27 cellular contexts compared by ENCODE assay signal in the genomic region with DNA sequence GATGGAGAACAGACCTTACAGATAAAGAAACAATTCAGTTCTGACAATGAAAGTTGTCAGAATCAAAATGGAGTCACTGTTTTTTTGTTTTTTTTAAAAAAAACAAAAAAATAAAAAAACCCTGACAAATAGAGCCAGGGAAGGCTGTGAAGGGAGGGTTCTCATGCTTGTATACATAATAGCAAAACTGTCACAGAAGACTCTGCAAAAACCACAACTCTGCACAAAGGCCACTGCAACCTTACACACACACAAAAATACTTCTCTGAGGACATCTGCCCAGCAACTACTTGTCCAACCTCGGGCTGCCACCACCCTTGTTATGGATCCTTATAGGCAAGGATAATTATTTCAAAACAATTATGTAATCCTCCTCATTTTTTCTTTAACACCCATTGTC. TPM values are rescaled to one million over a fixed set of nuclear protein-coding genes. Genes with fewer than 3 reads are reported as not detected.
A peak's percentile ranks its signal among the peaks of the same experiment; 100 is the strongest.
DNase-seq lines count a peak whose midpoint lies in the region; ATAC-seq and TF ChIP-seq lines count a peak whose summit lies in the region.
"Had no signal": no experiment of that assay in that cellular context is flagged by ENCODE, and none has a peak within 500 bp of the region (broad histone marks: within the 10 kb centered on the region; RNA-seq: fewer than 3 reads in every experiment).

No MANE protein-coding gene starts in this region.

- DNase-seq in activated CD4-positive, alpha-beta T cell treated with anti-CD3 and anti-CD28 coated beads, Interleukin-2, amount 10 ng/mL, durations not matched to agents 24 days and 14 days: no peak
- no peak for DNase-seq in activated CD4-positive, alpha-beta T cell treated with anti-CD3 and anti-CD28 coated beads for 48 hours
- DNase-seq in fibroblast of mammary gland (ENCODE audit: low read depth) (peak; percentile 5), neural crest cell (ENCODE audit: low read depth, low spot score) (no peak)
- no peak for DNase-seq in activated CD8-positive, alpha-beta T cell treated with anti-CD3 and anti-CD28 coated beads for 36 hours
- DNase-seq: BE2C; CD8-positive, alpha-beta memory T cell; DMS 273 treated with DMSO at 0.1 percent for 48 hours; DMS79 treated with DMSO at 0.1 percent for 48 hours; GF-D8; GM23248; NCI-H1048; NCI-H1417; NCI-H1694; NCI-H2029 treated with DMSO at 0.1 percent for 48 hours; NCI-H446 treated with DMSO at 0.1 percent for 48 hours; NCI-H526; NCI-H82; NK-92 treated with Interleukin-12 subunit alpha and Interleukin-12 subunit beta, amount 100 ng/mL, for 24 hours; PC-9; SJCRH30 had no signal

- CTCF ChIA-PET in activated CD8-positive, alpha-beta T cell treated with anti-CD3 and anti-CD28 coated beads for 36 hours (lab: Charles Lee): no interaction called here

- no peaks in the 10 kb centered on the region for H3K9me3 Mint-ChIP-seq in activated CD4-positive, alpha-beta T cell treated with anti-CD3 and anti-CD28 coated beads, Interleukin-2, amount 10 ng/mL, durations not matched to agents 24 days and 14 days
- H3K9me3 Mint-ChIP-seq in activated T-helper 17 cell treated with anti-CD3 and anti-CD28 coated beads, Interleukin-2, amount 50 U/mL, for 72 hours: no peaks in the 10 kb centered on the region
- no peaks in the 10 kb centered on the region for H3K9me3 Mint-ChIP-seq in neural crest cell
- H3K9me3 Mint-ChIP-seq in activated CD8-positive, alpha-beta T cell treated with anti-CD3 and anti-CD28 coated beads for 36 hours: no peaks in the 10 kb centered on the region
- H3K9me3 Mint-ChIP-seq: CD14-positive monocyte; CD8-positive, alpha-beta memory T cell had no signal

- intact Hi-C loops in activated CD4-positive, alpha-beta T cell treated with anti-CD3 and anti-CD28 coated beads, Interleukin-2, amount 10 ng/mL, durations not matched to agents 24 days and 14 days (cut with micrococcal nuclease): no loop called here
- intact Hi-C loops in activated CD8-positive, alpha-beta T cell treated with anti-CD3 and anti-CD28 coated beads for 36 hours (cut with micrococcal nuclease): no loop called here

- POLR2A ChIA-PET in activated CD8-positive, alpha-beta T cell treated with anti-CD3 and anti-CD28 coated beads for 36 hours (lab: Charles Lee): no interaction called here

- TF ChIP-seq CTCF in fibroblast of mammary gland (conservative IDR thresholded peaks at IDR 0.05; ENCODE audit: control insufficient read depth, insufficient read depth, low read depth, low read length) (no peak), neural crest cell (conservative IDR thresholded peaks at IDR 0.05) (no peak)
- no peak for TF ChIP-seq CTCF in activated CD8-positive, alpha-beta T cell treated with anti-CD3 and anti-CD28 coated beads for 36 hours (IDR thresholded peaks at IDR 0.05)

- no peaks in the 10 kb centered on the region for H3K27me3 Mint-ChIP-seq in activated CD4-positive, alpha-beta T cell treated with anti-CD3 and anti-CD28 coated beads, Interleukin-2, amount 10 ng/mL, durations not matched to agents 24 days and 14 days
- no peaks in the 10 kb centered on the region for H3K27me3 Mint-ChIP-seq in activated T-helper 17 cell treated with anti-CD3 and anti-CD28 coated beads, Interleukin-2, amount 50 U/mL, for 72 hours
- H3K27me3 Mint-ChIP-seq in neural crest cell (ENCODE audit: low read depth): no peaks in the 10 kb centered on the region
- no peaks in the 10 kb centered on the region for H3K27me3 Mint-ChIP-seq in activated CD8-positive, alpha-beta T cell treated with anti-CD3 and anti-CD28 coated beads for 36 hours
- H3K27me3 Mint-ChIP-seq: CD8-positive, alpha-beta memory T cell had no signal

- H3K4me3 Mint-ChIP-seq in activated CD4-positive, alpha-beta T cell treated with anti-CD3 and anti-CD28 coated beads, Interleukin-2, amount 10 ng/mL, durations not matched to agents 24 days and 14 days: no peak overlapping the region
- no peak overlapping the region for H3K4me3 Mint-ChIP-seq in activated T-helper 17 cell treated with anti-CD3 and anti-CD28 coated beads, Interleukin-2, amount 50 U/mL, for 72 hours
- H3K4me3 Mint-ChIP-seq in neural crest cell: no peak overlapping the region
- no peak overlapping the region for H3K4me3 Mint-ChIP-seq in activated CD8-positive, alpha-beta T cell treated with anti-CD3 and anti-CD28 coated beads for 36 hours
- H3K4me3 Mint-ChIP-seq: CD14-positive monocyte; CD8-positive, alpha-beta memory T cell had no signal

- ATAC-seq in activated T-helper 17 cell treated with anti-CD3 and anti-CD28 coated beads, Interleukin-2, amount 50 U/mL, for 72 hours (replicated peaks): no peak
- ATAC-seq in GM18520 (IDR thresholded peaks at IDR 0.05; ENCODE audit: unreplicated experiment): no peak
- no peak for ATAC-seq in HG03095 (IDR thresholded peaks at IDR 0.05; ENCODE audit: unreplicated experiment)
- no peak for ATAC-seq in activated CD8-positive, alpha-beta T cell treated with anti-CD3 and anti-CD28 coated beads for 36 hours
- ATAC-seq: Right ventricle myocardium inferior had no signal

- H3K36me3 Mint-ChIP-seq in activated CD4-positive, alpha-beta T cell treated with anti-CD3 and anti-CD28 coated beads, Interleukin-2, amount 10 ng/mL, durations not matched to agents 24 days and 14 days (ENCODE audit: low read depth): peaks cover 36% of the 10 kb centered on the region
- H3K36me3 Mint-ChIP-seq in activated T-helper 17 cell treated with anti-CD3 and anti-CD28 coated beads, Interleukin-2, amount 50 U/mL, for 72 hours (ENCODE audit: low read depth): peaks cover 78% of the 10 kb centered on the region
- H3K36me3 Mint-ChIP-seq in neural crest cell (ENCODE audit: low read depth): peaks cover 7% of the 10 kb centered on the region
- peaks cover 11% of the 10 kb centered on the region for H3K36me3 Mint-ChIP-seq in activated CD8-positive, alpha-beta T cell treated with anti-CD3 and anti-CD28 coated beads for 36 hours (ENCODE audit: low read depth)

- peak overlapping the region; percentile 54 for H3K27ac Mint-ChIP-seq in activated CD4-positive, alpha-beta T cell treated with anti-CD3 and anti-CD28 coated beads, Interleukin-2, amount 10 ng/mL, durations not matched to agents 24 days and 14 days
- peak overlapping the region; percentile 22 for H3K27ac Mint-ChIP-seq in activated T-helper 17 cell treated with anti-CD3 and anti-CD28 coated beads, Interleukin-2, amount 50 U/mL, for 72 hours
- peak overlapping the region; percentile 84 for H3K27ac Mint-ChIP-seq in neural crest cell (ENCODE audit: unreplicated experiment)
- H3K27ac Mint-ChIP-seq in activated CD8-positive, alpha-beta T cell treated with anti-CD3 and anti-CD28 coated beads for 36 hours: no peak overlapping the region
- H3K27ac Mint-ChIP-seq: CD14-positive monocyte had no signal

- no peak overlapping the region for H3K4me3 ChIP-seq in fibroblast of mammary gland (ENCODE audit: control insufficient read depth, low read depth, low read length)
- H3K4me3 ChIP-seq: GM23248, HAP-1, PC-9, SJCRH30 had no signal

- H3K4me1 Mint-ChIP-seq in activated CD4-positive, alpha-beta T cell treated with anti-CD3 and anti-CD28 coated beads, Interleukin-2, amount 10 ng/mL, durations not matched to agents 24 days and 14 days: peaks cover 28% of the 10 kb centered on the region
- H3K4me1 Mint-ChIP-seq in activated T-helper 17 cell treated with anti-CD3 and anti-CD28 coated beads, Interleukin-2, amount 50 U/mL, for 72 hours: no peaks in the 10 kb centered on the region
- H3K4me1 Mint-ChIP-seq in neural crest cell: peaks cover 6% of the 10 kb centered on the region
- peaks cover 7% of the 10 kb centered on the region for H3K4me1 Mint-ChIP-seq in activated CD8-positive, alpha-beta T cell treated with anti-CD3 and anti-CD28 coated beads for 36 hours (ENCODE audit: low read depth)

RNA-seq across cellular contexts. Expression of a gene that starts 41.9 kb away (rescaled TPM):
- total RNA-seq in activated CD4-positive, alpha-beta T cell treated with anti-CD3 and anti-CD28 coated beads, Interleukin-2, amount 10 ng/mL, durations not matched to agents 24 days and 14 days: 0.17 and 0.33 TPM in 2 replicates
- 1 to 10 TPM in 1 of 2 donors, under 1 TPM in 1; 0.43 to 1.0 TPM for total RNA-seq in activated T-helper 17 cell treated with anti-CD3 and anti-CD28 coated beads, Interleukin-2, amount 50 U/mL, for 72 hours
- total RNA-seq in neural crest cell: 0.23 TPM in 1 of 2 replicates, not detected in the other
- not detected for total RNA-seq in activated CD8-positive, alpha-beta T cell treated with anti-CD3 and anti-CD28 coated beads for 36 hours
- total RNA-seq: CD8-positive, alpha-beta memory T cell; GM23248; Right ventricle myocardium inferior had no signal

RNA-seq across cellular contexts. Expression of a gene that starts 51.6 kb away (rescaled TPM):
- total RNA-seq in activated CD4-positive, alpha-beta T cell treated with anti-CD3 and anti-CD28 coated beads, Interleukin-2, amount 10 ng/mL, durations not matched to agents 24 days and 14 days: 78.5 and 83.2 TPM in 2 replicates
- total RNA-seq in activated T-helper 17 cell treated with anti-CD3 and anti-CD28 coated beads, Interleukin-2, amount 50 U/mL, for 72 hours: 10 to 100 TPM; 39.0 to 50.8 TPM
- 59.1 and 63.0 TPM in 2 replicates for total RNA-seq in neural crest cell
- total RNA-seq in activated CD8-positive, alpha-beta T cell treated with anti-CD3 and anti-CD28 coated beads for 36 hours: 10 to 100 TPM; 61.0 to 65.9 TPM
